In genomic region chr16:66478733-66479511, GRCh38 we compare ENCODE assay signal across 8 cellular contexts. TPM values are rescaled to one million over a fixed set of nuclear protein-coding genes. Genes with fewer than 3 reads are reported as not detected.
DNase-seq lines count a peak whose midpoint lies in the region; ATAC-seq and TF ChIP-seq lines count a peak whose summit lies in the region.

No MANE protein-coding gene starts in this region.

- H3K9me3 Mint-ChIP-seq in activated naive CD4-positive, alpha-beta T cell treated with anti-CD3 and anti-CD28 coated beads, Interleukin-2, amount 50 U/mL, for 72 hours, result no peaks in the 10 kb centered on the region

- H3K9me3 ChIP-seq in BE2C, result no peaks in the 10 kb centered on the region
- H3K9me3 ChIP-seq in heart right ventricle, result no peaks in the 10 kb centered on the region

- peak; percentile 75 for DNase-seq in BE2C
- DNase-seq in HK-2 (ENCODE audit: unreplicated experiment), result peak; percentile 41
- DNase-seq in SKM-1 treated with dmso at 0.1 percent for 144 hours (lab: John Stamatoyannopoulos, UW; ENCODE audit: unreplicated experiment), result peak; percentile 68
- DNase-seq in activated naive CD4-positive, alpha-beta T cell treated with anti-CD3 and anti-CD28 coated beads, Interleukin-2, amount 50 U/mL, for 72 hours (ENCODE audit: low spot score in 2 of 2), result peak; percentile 75 to 80
- peak; percentile 70 to 75 for DNase-seq in heart right ventricle
- no peak for DNase-seq in retinal pigment epithelial cell (ENCODE audit: low read depth)

- H3K4me3 ChIP-seq in BE2C (ENCODE audit: low read depth, low read length), result no peak overlapping the region
- H3K4me3 ChIP-seq in heart right ventricle, result no peak overlapping the region
- no peak overlapping the region for H3K4me3 ChIP-seq in retinal pigment epithelial cell (ENCODE audit: low read length)

- no peaks in the 10 kb centered on the region for H3K27me3 ChIP-seq in BE2C
- H3K27me3 ChIP-seq in heart right ventricle, result peaks cover 0 to 4% (median 0%) of the 10 kb centered on the region in 7 donors

- no peaks in the 10 kb centered on the region for H3K36me3 ChIP-seq in BE2C
- no peaks in the 10 kb centered on the region for H3K36me3 ChIP-seq in heart right ventricle

- TF ChIP-seq CTCF in BE2C (IDR thresholded peaks at IDR 0.05; ENCODE audit: low read depth, low read length), result peak; percentile 88
- TF ChIP-seq CTCF in heart right ventricle (IDR thresholded peaks at IDR 0.05), result peak; percentile 62 to 90 (median 75)
- TF ChIP-seq CTCF in retinal pigment epithelial cell (conservative IDR thresholded peaks at IDR 0.05; ENCODE audit: low read depth, low read length), result peak; percentile 90

- H3K27ac Mint-ChIP-seq in activated naive CD4-positive, alpha-beta T cell treated with anti-CD3 and anti-CD28 coated beads, Interleukin-2, amount 50 U/mL, for 72 hours, result peak overlapping the region in 1 of 2 donors; percentile 68

- H3K27ac ChIP-seq in heart right ventricle, result no peak overlapping the region

- 33 to 42% methylated on average over 10 of the region's 10 CpGs for WGBS in heart right ventricle, 2 donors

- H3K4me1 ChIP-seq in BE2C (peaks cover 7% of the 10 kb centered on the region), heart right ventricle (peaks cover 0 to 32% (median 7%) of the 10 kb centered on the region in 9 donors)

- ATAC-seq in GM19025 (IDR thresholded peaks at IDR 0.05; ENCODE audit: low read depth, unreplicated experiment), result peak; percentile 40
- peak; percentile 79 to 82 for ATAC-seq in activated naive CD4-positive, alpha-beta T cell treated with anti-CD3 and anti-CD28 coated beads, Interleukin-2, amount 50 U/mL, for 72 hours
- peak; percentile 62 to 86 (median 80) for ATAC-seq in heart right ventricle
- ATAC-seq in GM18870 (IDR thresholded peaks at IDR 0.05; ENCODE audit: unreplicated experiment), result no peak

- intact Hi-C loops in heart right ventricle (cut with DNase I), result loop anchor here in 1 of 10 donors (5.0 kb wide), 1 partner anchor 52 kb away; the partner anchor contains the start of gene BEAN1

- no peaks in the 10 kb centered on the region for H3K36me3 Mint-ChIP-seq in activated naive CD4-positive, alpha-beta T cell treated with anti-CD3 and anti-CD28 coated beads, Interleukin-2, amount 50 U/mL, for 72 hours

RNA-seq across cellular contexts. Expression of gene BEAN1, which starts 51.8 kb away (rescaled TPM):
- not detected for polyA plus RNA-seq in BE2C (2012; ENCODE audit: insufficient read depth, insufficient read length, low read depth)
- not detected for total RNA-seq in activated naive CD4-positive, alpha-beta T cell treated with anti-CD3 and anti-CD28 coated beads, Interleukin-2, amount 50 U/mL, for 72 hours
- 1 to 10 TPM in 8 of 10 donors, under 1 TPM in 2; 0.26 to 9.6 (median 2.0) TPM for total RNA-seq in heart right ventricle
- polyA plus RNA-seq in heart right ventricle, result 1 to 10 TPM; 1.2 to 5.6 TPM
